In the genomic region with DNA sequence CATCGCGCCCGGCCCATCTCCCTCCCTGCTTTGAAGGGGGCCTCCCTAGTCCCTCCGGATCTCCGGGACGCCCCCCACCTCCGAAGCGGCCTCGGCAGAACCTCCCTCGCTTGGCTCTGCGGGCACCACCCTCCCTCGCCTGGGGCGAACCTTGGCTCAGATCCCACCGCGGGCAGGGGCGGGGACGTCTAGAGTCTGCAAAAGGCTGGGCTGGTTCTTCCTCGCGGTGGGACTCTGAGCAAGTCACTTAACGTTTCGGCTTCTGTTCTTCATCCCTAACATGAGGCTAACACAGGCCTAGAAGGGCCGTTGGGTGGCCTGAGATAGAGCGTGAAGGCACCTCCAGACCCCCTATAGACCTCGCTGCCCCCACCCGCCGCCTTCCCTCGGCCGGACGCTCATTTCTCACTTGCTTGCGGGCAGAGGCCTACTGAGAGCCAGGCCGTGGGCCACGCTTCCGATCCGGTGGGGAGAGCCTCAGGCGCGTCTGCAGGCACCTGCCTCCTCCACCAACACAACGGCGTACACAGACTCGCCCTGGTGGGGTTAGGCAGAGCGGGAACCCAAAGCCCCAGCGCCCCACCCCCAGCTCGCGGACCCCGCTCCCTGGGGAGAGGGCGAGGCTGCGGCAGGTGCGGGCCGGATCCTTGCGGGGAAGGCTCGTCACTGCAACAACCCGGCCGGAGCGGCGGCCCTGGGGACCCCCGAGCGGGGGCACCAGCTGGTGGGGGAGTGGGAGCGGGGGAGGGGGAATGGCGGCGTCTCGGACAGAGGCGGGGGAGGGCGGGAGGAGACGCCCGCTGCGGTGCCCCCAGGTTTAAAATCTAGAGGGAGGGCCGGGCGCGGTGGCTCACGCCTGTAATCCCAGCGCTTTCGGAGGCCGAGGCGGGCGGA, we compare ENCODE assay signal across 8 cellular contexts. TPM values are rescaled to one million over a fixed set of nuclear protein-coding genes. Genes with fewer than 3 reads are reported as not detected.
DNase-seq lines count a peak whose midpoint lies in the region; ATAC-seq and TF ChIP-seq lines count a peak whose summit lies in the region.

No MANE protein-coding gene starts in this region.

- peaks cover 5% of the 10 kb centered on the region for H3K27me3 ChIP-seq in HUES64 (ENCODE audit: insufficient read depth, low read length)
- H3K27me3 ChIP-seq in BE2C, result no peaks in the 10 kb centered on the region

- no peaks in the 10 kb centered on the region for H3K9me3 Mint-ChIP-seq in activated CD4-positive, alpha-beta T cell treated with anti-CD3 and anti-CD28 coated beads for 36 hours (ENCODE audit: low read depth)

- no peaks in the 10 kb centered on the region for H3K9me3 ChIP-seq in HUES64 (ENCODE audit: insufficient read depth, low read depth, low read length)
- H3K9me3 ChIP-seq in BE2C, result no peaks in the 10 kb centered on the region

- POLR2A ChIA-PET in activated CD4-positive, alpha-beta T cell treated with anti-CD3 and anti-CD28 coated beads for 36 hours (lab: Charles Lee), result interaction anchor here (0.6 to 0.8 kb wide), 2 partner anchors 55 to 96 kb away, joined by 3 to 4 read pairs; no protein-coding TSS in a partner anchor

- peak overlapping the region; percentile 68 for H3K4me3 ChIP-seq in HUES64 (ENCODE audit: low read length)
- peak overlapping the region; percentile 97 for H3K4me3 ChIP-seq in coronary artery
- no peak overlapping the region; the same call in 1 of the 2 replicates for H3K4me3 ChIP-seq in BE2C (ENCODE audit: low read depth, low read length)

- CTCF ChIA-PET in activated CD4-positive, alpha-beta T cell treated with anti-CD3 and anti-CD28 coated beads for 36 hours (lab: Charles Lee), result interaction anchor here (0.6 kb wide), 1 partner anchor 120 kb away, joined by 3 read pairs; no protein-coding TSS in a partner anchor

- H3K27me3 Mint-ChIP-seq in activated CD4-positive, alpha-beta T cell treated with anti-CD3 and anti-CD28 coated beads for 36 hours, result no peaks in the 10 kb centered on the region

- H3K4me1 Mint-ChIP-seq in activated CD4-positive, alpha-beta T cell treated with anti-CD3 and anti-CD28 coated beads for 36 hours, result peaks cover 37% of the 10 kb centered on the region

- 4% methylated on average over 74 of the region's 74 CpGs for WGBS in HUES64

- H3K27ac ChIP-seq in HUES64 (ENCODE audit: low read depth, low read length) (peak overlapping the region; percentile 70; the same call in 1 of the 2 replicates), coronary artery (peak overlapping the region; percentile 97 to 100)

- DNase-seq in AG20443 (ENCODE audit: low spot score) (peak; percentile 77), coronary artery (ENCODE audit: low spot score) (peak; percentile 96), medulla oblongata (ENCODE audit: extremely low spot score) (peak; percentile 45), BE2C (no peak), amniotic stem cell (lab: John Stamatoyannopoulos, UW) (no peak)
- DNase-seq in activated CD4-positive, alpha-beta T cell treated with anti-CD3 and anti-CD28 coated beads for 36 hours, result peak; percentile 86
- peak; percentile 72 for DNase-seq in stimulated activated CD8-positive, alpha-beta memory T cell treated with anti-CD3 and anti-CD28 coated beads, Interleukin-12 subunit alpha, Interleukin-12 subunit beta, amount 100 ng/mL, for 4 hours (ENCODE audit: low read depth)

- H3K9ac ChIP-seq in HUES64 (ENCODE audit: low read depth, low read length), result peak overlapping the region; percentile 76

- H3K36me3 ChIP-seq in HUES64 (ENCODE audit: insufficient read depth, low read length) (peaks cover 11% of the 10 kb centered on the region), BE2C (no peaks in the 10 kb centered on the region)

- H3K4me1 ChIP-seq in HUES64 (ENCODE audit: insufficient read depth, low read length) (peaks cover 15% of the 10 kb centered on the region), BE2C (no peaks in the 10 kb centered on the region; the same call in 1 of the 2 replicates)

- H3K27ac Mint-ChIP-seq in activated CD4-positive, alpha-beta T cell treated with anti-CD3 and anti-CD28 coated beads for 36 hours, result peak overlapping the region; percentile 77

- TF ChIP-seq CTCF in coronary artery (IDR thresholded peaks at IDR 0.05) (no peak), BE2C (IDR thresholded peaks at IDR 0.05; ENCODE audit: low read depth, low read length) (no peak)

- H3K36me3 Mint-ChIP-seq in activated CD4-positive, alpha-beta T cell treated with anti-CD3 and anti-CD28 coated beads for 36 hours (ENCODE audit: low read depth), result peaks cover 3% of the 10 kb centered on the region

- peak; percentile 37 for ATAC-seq in activated CD4-positive, alpha-beta T cell treated with anti-CD3 and anti-CD28 coated beads for 36 hours

- H3K4me3 Mint-ChIP-seq in activated CD4-positive, alpha-beta T cell treated with anti-CD3 and anti-CD28 coated beads for 36 hours, result peak overlapping the region; percentile 71

- intact Hi-C loops in activated CD4-positive, alpha-beta T cell treated with anti-CD3 and anti-CD28 coated beads for 36 hours (cut with DNase I, micrococcal nuclease), result loop anchor here in 1 of 2 experiments (1.0 kb wide), 1 partner anchor 87 kb away; the partner anchor contains the start of gene YWHAE

RNA-seq across cellular contexts. Expression of gene MYO1C, which starts 5.4 kb away (rescaled TPM):
- polyA plus RNA-seq in HUES64 (2013, experiment 1 of 2), result 22.4 TPM
- polyA plus RNA-seq in HUES64 (2013, experiment 2 of 2), result 27.9 TPM
- 10 to 100 TPM; 21.7 to 24.1 TPM for total RNA-seq in activated CD4-positive, alpha-beta T cell treated with anti-CD3 and anti-CD28 coated beads for 36 hours
- polyA plus RNA-seq in BE2C (2012; ENCODE audit: insufficient read depth, insufficient read length, low read depth), result 12.9 TPM

RNA-seq across cellular contexts. Expression of gene INPP5K, which starts 29.4 kb away (rescaled TPM):
- polyA plus RNA-seq in HUES64 (2013, experiment 1 of 2), result 14.2 TPM
- polyA plus RNA-seq in HUES64 (2013, experiment 2 of 2), result 15.9 TPM
- 10 to 100 TPM; 18.5 to 27.3 TPM for total RNA-seq in activated CD4-positive, alpha-beta T cell treated with anti-CD3 and anti-CD28 coated beads for 36 hours
- polyA plus RNA-seq in BE2C (2012; ENCODE audit: insufficient read depth, insufficient read length, low read depth), result 89.6 TPM

RNA-seq across cellular contexts. Expression of gene CRK, which starts 31.0 kb away (rescaled TPM):
- polyA plus RNA-seq in HUES64 (2013, experiment 1 of 2), result 41.3 TPM
- polyA plus RNA-seq in HUES64 (2013, experiment 2 of 2), result 38.9 TPM
- total RNA-seq in activated CD4-positive, alpha-beta T cell treated with anti-CD3 and anti-CD28 coated beads for 36 hours, result 10 to 100 TPM; 10.1 to 11.6 TPM
- polyA plus RNA-seq in BE2C (2012; ENCODE audit: insufficient read depth, insufficient read length, low read depth), result 29.0 TPM

Comparison
In these comparisons a context has a peak if more than half of its experiments do, and no peak if none do; other contexts are left out.
1. DNase-seq: peak in AG20443 (single experiment), activated CD4-positive, alpha-beta T cell treated with anti-CD3 and anti-CD28 coated beads for 36 hours (single experiment), coronary artery (single experiment), medulla oblongata (single experiment) and stimulated activated CD8-positive, alpha-beta memory T cell treated with anti-CD3 and anti-CD28 coated beads, Interleukin-12 subunit alpha, Interleukin-12 subunit beta, amount 100 ng/mL, for 4 hours (single experiment); none in BE2C (single experiment) and amniotic stem cell (single experiment).